In genomic region chr17:16297367-16298139, GRCh38 we compare ENCODE assay signal across 1 cellular context.
TF ChIP-seq lines count a peak whose summit lies in the region.

No MANE protein-coding gene starts in this region.

TF ChIP-seq in HepG2, 621 proteins besides CTCF, POLR2A, EP300 and RAD21 (continued from another document and continues in another):
- 0 out of 2 replicates have a peak, but pooled peaks have one; percentile 70 for TF ChIP-seq ZNF549 (CRISPR knock-in tag; IDR thresholded peaks at IDR 0.05)
- peak; percentile 30; the same call in 1 of the 2 replicates for TF ChIP-seq PHF8 (CRISPR knock-in tag; IDR thresholded peaks at IDR 0.05)
- peak; percentile 13; the same call in 1 of the 2 replicates for TF ChIP-seq ZKSCAN8 (CRISPR knock-in tag; IDR thresholded peaks at IDR 0.05; ENCODE audit: borderline replicate concordance)
- no peak for TF ChIP-seq PTBP1 (IDR thresholded peaks at IDR 0.05; ENCODE audit: low read depth, low read length, poor library complexity, severe bottlenecking)
- no peak for TF ChIP-seq CBX2 (IDR thresholded peaks at IDR 0.05; ENCODE audit: low read depth, low read length)
- no peak for TF ChIP-seq CBX2 (CRISPR knock-in tag; IDR thresholded peaks at IDR 0.05; ENCODE audit: low read depth)
- TF ChIP-seq, protein P1, sequence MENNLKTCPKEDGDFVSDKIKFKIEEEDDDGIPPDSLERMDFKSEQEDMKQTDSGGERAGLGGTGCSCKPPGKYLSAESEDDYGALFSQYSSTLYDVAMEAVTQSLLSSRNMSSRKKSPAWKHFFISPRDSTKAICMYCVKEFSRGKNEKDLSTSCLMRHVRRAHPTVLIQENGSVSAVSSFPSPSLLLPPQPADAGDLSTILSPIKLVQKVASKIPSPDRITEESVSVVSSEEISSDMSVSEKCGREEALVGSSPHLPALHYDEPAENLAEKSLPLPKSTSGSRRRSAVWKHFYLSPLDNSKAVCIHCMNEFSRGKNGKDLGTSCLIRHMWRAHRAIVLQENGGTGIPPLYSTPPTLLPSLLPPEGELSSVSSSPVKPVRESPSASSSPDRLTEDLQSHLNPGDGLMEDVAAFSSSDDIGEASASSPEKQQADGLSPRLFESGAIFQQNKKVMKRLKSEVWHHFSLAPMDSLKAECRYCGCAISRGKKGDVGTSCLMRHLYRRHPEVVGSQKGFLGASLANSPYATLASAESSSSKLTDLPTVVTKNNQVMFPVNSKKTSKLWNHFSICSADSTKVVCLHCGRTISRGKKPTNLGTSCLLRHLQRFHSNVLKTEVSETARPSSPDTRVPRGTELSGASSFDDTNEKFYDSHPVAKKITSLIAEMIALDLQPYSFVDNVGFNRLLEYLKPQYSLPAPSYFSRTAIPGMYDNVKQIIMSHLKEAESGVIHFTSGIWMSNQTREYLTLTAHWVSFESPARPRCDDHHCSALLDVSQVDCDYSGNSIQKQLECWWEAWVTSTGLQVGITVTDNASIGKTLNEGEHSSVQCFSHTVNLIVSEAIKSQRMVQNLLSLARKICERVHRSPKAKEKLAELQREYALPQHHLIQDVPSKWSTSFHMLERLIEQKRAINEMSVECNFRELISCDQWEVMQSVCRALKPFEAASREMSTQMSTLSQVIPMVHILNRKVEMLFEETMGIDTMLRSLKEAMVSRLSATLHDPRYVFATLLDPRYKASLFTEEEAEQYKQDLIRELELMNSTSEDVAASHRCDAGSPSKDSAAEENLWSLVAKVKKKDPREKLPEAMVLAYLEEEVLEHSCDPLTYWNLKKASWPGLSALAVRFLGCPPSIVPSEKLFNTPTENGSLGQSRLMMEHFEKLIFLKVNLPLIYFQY (CRISPR knock-in tag; IDR thresholded peaks at IDR 0.05; ENCODE audit: borderline replicate concordance): no peak; the same call in 1 of the 2 replicates
- no peak for TF ChIP-seq RXRB (CRISPR knock-in tag; IDR thresholded peaks at IDR 0.05; ENCODE audit: borderline replicate concordance)
- TF ChIP-seq, protein P2, sequence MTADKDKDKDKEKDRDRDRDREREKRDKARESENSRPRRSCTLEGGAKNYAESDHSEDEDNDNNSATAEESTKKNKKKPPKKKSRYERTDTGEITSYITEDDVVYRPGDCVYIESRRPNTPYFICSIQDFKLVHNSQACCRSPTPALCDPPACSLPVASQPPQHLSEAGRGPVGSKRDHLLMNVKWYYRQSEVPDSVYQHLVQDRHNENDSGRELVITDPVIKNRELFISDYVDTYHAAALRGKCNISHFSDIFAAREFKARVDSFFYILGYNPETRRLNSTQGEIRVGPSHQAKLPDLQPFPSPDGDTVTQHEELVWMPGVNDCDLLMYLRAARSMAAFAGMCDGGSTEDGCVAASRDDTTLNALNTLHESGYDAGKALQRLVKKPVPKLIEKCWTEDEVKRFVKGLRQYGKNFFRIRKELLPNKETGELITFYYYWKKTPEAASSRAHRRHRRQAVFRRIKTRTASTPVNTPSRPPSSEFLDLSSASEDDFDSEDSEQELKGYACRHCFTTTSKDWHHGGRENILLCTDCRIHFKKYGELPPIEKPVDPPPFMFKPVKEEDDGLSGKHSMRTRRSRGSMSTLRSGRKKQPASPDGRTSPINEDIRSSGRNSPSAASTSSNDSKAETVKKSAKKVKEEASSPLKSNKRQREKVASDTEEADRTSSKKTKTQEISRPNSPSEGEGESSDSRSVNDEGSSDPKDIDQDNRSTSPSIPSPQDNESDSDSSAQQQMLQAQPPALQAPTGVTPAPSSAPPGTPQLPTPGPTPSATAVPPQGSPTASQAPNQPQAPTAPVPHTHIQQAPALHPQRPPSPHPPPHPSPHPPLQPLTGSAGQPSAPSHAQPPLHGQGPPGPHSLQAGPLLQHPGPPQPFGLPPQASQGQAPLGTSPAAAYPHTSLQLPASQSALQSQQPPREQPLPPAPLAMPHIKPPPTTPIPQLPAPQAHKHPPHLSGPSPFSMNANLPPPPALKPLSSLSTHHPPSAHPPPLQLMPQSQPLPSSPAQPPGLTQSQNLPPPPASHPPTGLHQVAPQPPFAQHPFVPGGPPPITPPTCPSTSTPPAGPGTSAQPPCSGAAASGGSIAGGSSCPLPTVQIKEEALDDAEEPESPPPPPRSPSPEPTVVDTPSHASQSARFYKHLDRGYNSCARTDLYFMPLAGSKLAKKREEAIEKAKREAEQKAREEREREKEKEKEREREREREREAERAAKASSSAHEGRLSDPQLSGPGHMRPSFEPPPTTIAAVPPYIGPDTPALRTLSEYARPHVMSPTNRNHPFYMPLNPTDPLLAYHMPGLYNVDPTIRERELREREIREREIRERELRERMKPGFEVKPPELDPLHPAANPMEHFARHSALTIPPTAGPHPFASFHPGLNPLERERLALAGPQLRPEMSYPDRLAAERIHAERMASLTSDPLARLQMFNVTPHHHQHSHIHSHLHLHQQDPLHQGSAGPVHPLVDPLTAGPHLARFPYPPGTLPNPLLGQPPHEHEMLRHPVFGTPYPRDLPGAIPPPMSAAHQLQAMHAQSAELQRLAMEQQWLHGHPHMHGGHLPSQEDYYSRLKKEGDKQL (CRISPR knock-in tag; IDR thresholded peaks at IDR 0.05; ENCODE audit: low read depth): no peak
- no peak for TF ChIP-seq GABPB1 (CRISPR knock-in tag; IDR thresholded peaks at IDR 0.05)
- no peak for TF ChIP-seq MTF1 (CRISPR knock-in tag; IDR thresholded peaks at IDR 0.05)
- TF ChIP-seq HMG20A (CRISPR knock-in tag; IDR thresholded peaks at IDR 0.05; ENCODE audit: borderline replicate concordance): peak; percentile 21; the same call in 1 of the 2 replicates
- TF ChIP-seq IRX3 (CRISPR knock-in tag; IDR thresholded peaks at IDR 0.05; ENCODE audit: borderline replicate concordance, low read depth): no peak
- TF ChIP-seq JUNB (CRISPR knock-in tag; IDR thresholded peaks at IDR 0.05; ENCODE audit: borderline replicate concordance): no peak
- TF ChIP-seq ETV6 (CRISPR knock-in tag; conservative IDR thresholded peaks at IDR 0.05): peak; percentile 85
- no peak; the same call in 1 of the 2 replicates for TF ChIP-seq TAF1 (CRISPR knock-in tag; IDR thresholded peaks at IDR 0.05)
- no peak for TF ChIP-seq ZNF740 (CRISPR knock-in tag; IDR thresholded peaks at IDR 0.05)
- no peak for TF ChIP-seq RXRA (CRISPR knock-in tag; IDR thresholded peaks at IDR 0.05)
- TF ChIP-seq ZNF746 (CRISPR knock-in tag; IDR thresholded peaks at IDR 0.05): 0 out of 2 replicates have a peak, but pooled peaks have one; percentile 3
- no peak; the same call in 1 of the 2 replicates for TF ChIP-seq TOE1 (CRISPR knock-in tag; IDR thresholded peaks at IDR 0.05)
- TF ChIP-seq ZNF567 (CRISPR knock-in tag; IDR thresholded peaks at IDR 0.05; ENCODE audit: borderline replicate concordance): no peak
- no peak for TF ChIP-seq JUND (CRISPR knock-in tag; IDR thresholded peaks at IDR 0.05)
- TF ChIP-seq BRD4 (CRISPR knock-in tag; IDR thresholded peaks at IDR 0.05): no peak; the same call in 1 of the 2 replicates
- no peak for TF ChIP-seq ZNF253 (CRISPR knock-in tag; IDR thresholded peaks at IDR 0.05; ENCODE audit: borderline replicate concordance)
- TF ChIP-seq ZNF768 (CRISPR knock-in tag; IDR thresholded peaks at IDR 0.05): peak; percentile 87
- no peak for TF ChIP-seq KMT2A (CRISPR knock-in tag; IDR thresholded peaks at IDR 0.05)
- 0 out of 2 replicates have a peak, but pooled peaks have one; percentile 30 for TF ChIP-seq ZNF350 (CRISPR knock-in tag; IDR thresholded peaks at IDR 0.05; ENCODE audit: borderline replicate concordance, low read depth)
- no peak; the same call in none of the 2 replicates for TF ChIP-seq HDAC1 (CRISPR knock-in tag; IDR thresholded peaks at IDR 0.05)
- TF ChIP-seq MED8 (CRISPR knock-in tag; IDR thresholded peaks at IDR 0.05; ENCODE audit: insufficient replicate concordance): peak; percentile 63
- no peak for TF ChIP-seq SMARCE1 (IDR thresholded peaks at IDR 0.05; ENCODE audit: borderline replicate concordance)
- TF ChIP-seq ZNF501 (CRISPR knock-in tag; IDR thresholded peaks at IDR 0.05): peak; percentile 56; the same call in 1 of the 2 replicates
- no peak for TF ChIP-seq ZBTB43 (CRISPR knock-in tag; conservative IDR thresholded peaks at IDR 0.05)
- peak; percentile 79; the same call in 1 of the 2 replicates for TF ChIP-seq YEATS4 (CRISPR knock-in tag; IDR thresholded peaks at IDR 0.05; ENCODE audit: borderline replicate concordance)
- no peak for TF ChIP-seq ZBTB33 (CRISPR knock-in tag; IDR thresholded peaks at IDR 0.05)
- no peak for TF ChIP-seq ETS1 (CRISPR knock-in tag; IDR thresholded peaks at IDR 0.05)
- TF ChIP-seq ZFAT (CRISPR knock-in tag; conservative IDR thresholded peaks at IDR 0.05): no peak
- TF ChIP-seq TCF7 (IDR thresholded peaks at IDR 0.05; ENCODE audit: low read depth): no peak
- 0 out of 2 replicates have a peak, but pooled peaks have one; percentile 36 for TF ChIP-seq ZKSCAN5 (CRISPR knock-in tag; IDR thresholded peaks at IDR 0.05)
- TF ChIP-seq ZNF160 (CRISPR knock-in tag; IDR thresholded peaks at IDR 0.05): no peak
- no peak for TF ChIP-seq HMGA1 (CRISPR knock-in tag; conservative IDR thresholded peaks at IDR 0.05)
- TF ChIP-seq, protein P3, sequence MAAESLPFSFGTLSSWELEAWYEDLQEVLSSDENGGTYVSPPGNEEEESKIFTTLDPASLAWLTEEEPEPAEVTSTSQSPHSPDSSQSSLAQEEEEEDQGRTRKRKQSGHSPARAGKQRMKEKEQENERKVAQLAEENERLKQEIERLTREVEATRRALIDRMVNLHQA (CRISPR knock-in tag; IDR thresholded peaks at IDR 0.05): no peak
- peak; percentile 10; the same call in 1 of the 2 replicates for TF ChIP-seq KAT7 (CRISPR knock-in tag; IDR thresholded peaks at IDR 0.05; ENCODE audit: borderline replicate concordance)
- TF ChIP-seq MEF2D (CRISPR knock-in tag; IDR thresholded peaks at IDR 0.05): no peak
- no peak for TF ChIP-seq ZNF749 (CRISPR knock-in tag; IDR thresholded peaks at IDR 0.05; ENCODE audit: borderline replicate concordance)
- no peak for TF ChIP-seq PAWR (CRISPR knock-in tag; IDR thresholded peaks at IDR 0.05; ENCODE audit: borderline replicate concordance)
- peak; percentile 7; the same call in 1 of the 2 replicates for TF ChIP-seq IRF2 (CRISPR knock-in tag; IDR thresholded peaks at IDR 0.05)
- peak; percentile 97 for TF ChIP-seq ZC3H4 (CRISPR knock-in tag; IDR thresholded peaks at IDR 0.05; ENCODE audit: borderline replicate concordance)
- TF ChIP-seq, protein P4, sequence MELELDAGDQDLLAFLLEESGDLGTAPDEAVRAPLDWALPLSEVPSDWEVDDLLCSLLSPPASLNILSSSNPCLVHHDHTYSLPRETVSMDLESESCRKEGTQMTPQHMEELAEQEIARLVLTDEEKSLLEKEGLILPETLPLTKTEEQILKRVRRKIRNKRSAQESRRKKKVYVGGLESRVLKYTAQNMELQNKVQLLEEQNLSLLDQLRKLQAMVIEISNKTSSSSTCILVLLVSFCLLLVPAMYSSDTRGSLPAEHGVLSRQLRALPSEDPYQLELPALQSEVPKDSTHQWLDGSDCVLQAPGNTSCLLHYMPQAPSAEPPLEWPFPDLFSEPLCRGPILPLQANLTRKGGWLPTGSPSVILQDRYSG (CRISPR knock-in tag; IDR thresholded peaks at IDR 0.05): no peak
- TF ChIP-seq, protein P5, sequence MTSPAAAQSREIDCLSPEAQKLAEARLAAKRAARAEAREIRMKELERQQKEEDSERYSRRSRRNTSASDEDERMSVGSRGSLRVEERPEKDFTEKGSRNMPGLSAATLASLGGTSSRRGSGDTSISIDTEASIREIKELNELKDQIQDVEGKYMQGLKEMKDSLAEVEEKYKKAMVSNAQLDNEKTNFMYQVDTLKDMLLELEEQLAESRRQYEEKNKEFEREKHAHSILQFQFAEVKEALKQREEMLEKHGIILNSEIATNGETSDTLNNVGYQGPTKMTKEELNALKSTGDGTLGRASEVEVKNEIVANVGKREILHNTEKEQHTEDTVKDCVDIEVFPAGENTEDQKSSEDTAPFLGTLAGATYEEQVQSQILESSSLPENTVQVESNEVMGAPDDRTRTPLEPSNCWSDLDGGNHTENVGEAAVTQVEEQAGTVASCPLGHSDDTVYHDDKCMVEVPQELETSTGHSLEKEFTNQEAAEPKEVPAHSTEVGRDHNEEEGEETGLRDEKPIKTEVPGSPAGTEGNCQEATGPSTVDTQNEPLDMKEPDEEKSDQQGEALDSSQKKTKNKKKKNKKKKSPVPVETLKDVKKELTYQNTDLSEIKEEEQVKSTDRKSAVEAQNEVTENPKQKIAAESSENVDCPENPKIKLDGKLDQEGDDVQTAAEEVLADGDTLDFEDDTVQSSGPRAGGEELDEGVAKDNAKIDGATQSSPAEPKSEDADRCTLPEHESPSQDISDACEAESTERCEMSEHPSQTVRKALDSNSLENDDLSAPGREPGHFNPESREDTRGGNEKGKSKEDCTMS (CRISPR knock-in tag; conservative IDR thresholded peaks at IDR 0.05): no peak; the same call in 1 of the 2 replicates
- TF ChIP-seq TGIF2 (CRISPR knock-in tag; IDR thresholded peaks at IDR 0.05): peak; percentile 86
- peak; percentile 36; the same call in 1 of the 2 replicates for TF ChIP-seq ZNF607 (CRISPR knock-in tag; IDR thresholded peaks at IDR 0.05; ENCODE audit: borderline replicate concordance)
